ENCODE assay signal across 8 cellular contexts in the genomic region with DNA sequence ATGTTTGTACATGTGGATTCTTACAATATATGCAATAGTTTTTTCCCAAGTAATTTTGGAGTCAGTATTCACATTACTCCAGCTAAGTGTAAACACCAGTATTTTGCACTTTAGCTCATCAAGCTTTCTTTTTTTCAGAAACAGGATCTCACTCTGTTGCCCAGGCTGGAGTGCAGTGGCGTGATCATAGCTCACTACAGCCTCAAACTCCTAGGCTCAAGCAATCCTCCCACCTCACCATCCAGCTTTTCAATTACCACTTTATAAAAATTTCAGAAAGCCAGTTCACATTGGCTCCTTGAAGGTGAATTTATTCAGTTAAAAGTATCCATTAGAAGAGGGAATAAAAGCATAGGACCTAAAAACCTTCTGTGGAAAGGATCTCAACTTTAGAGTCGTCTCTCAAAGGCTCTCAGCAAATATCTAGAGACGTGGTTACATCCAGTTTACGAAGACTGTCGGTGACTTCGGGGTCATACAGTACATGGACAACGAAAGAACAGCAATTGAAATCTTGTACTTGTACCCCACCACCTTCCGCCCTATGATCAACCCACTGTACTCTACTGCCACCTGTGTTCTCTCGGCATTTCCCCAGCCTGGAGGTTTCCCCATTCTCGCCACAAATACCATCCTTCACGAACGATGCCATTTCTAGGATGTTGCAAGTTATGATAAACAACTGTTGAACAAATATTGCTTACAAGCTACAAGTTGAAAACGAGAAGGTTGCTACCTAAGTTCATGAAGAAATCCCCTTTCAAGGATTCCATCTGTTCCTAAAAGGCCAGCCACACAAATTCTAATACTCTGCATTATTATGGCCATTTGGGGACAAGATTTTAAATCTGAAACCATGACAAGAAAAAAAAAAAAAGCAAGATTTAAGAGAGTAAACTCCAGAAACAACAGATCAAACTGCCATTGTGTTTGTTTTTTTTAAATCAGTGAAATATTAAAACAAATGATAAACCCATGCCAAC. TPM values are rescaled to one million over a fixed set of nuclear protein-coding genes. Genes with fewer than 3 reads are reported as not detected.
DNase-seq lines count a peak whose midpoint lies in the region; ATAC-seq, FAIRE-seq and TF ChIP-seq lines count a peak whose summit lies in the region.

No MANE protein-coding gene starts in this region.

- no peak for TF ChIP-seq EP300 in sigmoid colon (IDR thresholded peaks at IDR 0.05)

- peaks cover 27% of the 10 kb centered on the region for H3K4me1 ChIP-seq in iPS-18a (ENCODE audit: control insufficient read depth, low read depth, low read length)
- H3K4me1 ChIP-seq in sigmoid colon: peaks cover 0 to 43% (median 36%) of the 10 kb centered on the region in 4 donors

- intact Hi-C loops in sigmoid colon (cut with DNase I): loop anchor here (2.0 to 10.0 kb wide), 3 partner anchors 70 to 1158 kb away; partner anchors contain the start of gene N4BP2

- no peaks in the 10 kb centered on the region for H3K36me3 ChIP-seq in iPS-18a (ENCODE audit: control insufficient read depth, low read depth, low read length)
- no peaks in the 10 kb centered on the region for H3K36me3 ChIP-seq in sigmoid colon

- POLR2A ChIA-PET in AG04449 (lab: Yijun Ruan, JAX): interaction anchor here (0.7 to 1.6 kb wide), 2 partner anchors 40 to 44 kb away, joined by 3 to 7 read pairs; partner anchors contain the start of gene UCHL1

- CTCF ChIA-PET in AG04449 (lab: Yijun Ruan, JAX): interaction anchor here (0.7 to 14.0 kb wide), 38 partner anchors 11 to 315 kb away, joined by 3 to 336 read pairs (median 4); no protein-coding TSS in a partner anchor

- DNase-seq in AG04449 (ENCODE audit: low read depth, low spot score) (no peak), GM12892 (ENCODE audit: insufficient read length) (no peak), NCI-H2081 (lab: John Stamatoyannopoulos, UW) (peak; percentile 58 to 66), amniotic stem cell (lab: John Stamatoyannopoulos, UW) (peak; percentile 25), sigmoid colon (peak; percentile 74)
- no peak for DNase-seq in NK-92 treated with Interleukin-12 subunit alpha and Interleukin-12 subunit beta, amount 100 ng/mL, for 24 hours (lab: John Stamatoyannopoulos, UW)

- H3K27ac ChIP-seq in iPS-18a (ENCODE audit: low read length) (no peak overlapping the region), sigmoid colon (peak overlapping the region in 2 of 4 donors; percentile 27 to 90)

- H3K4me3 ChIP-seq in AG04449 (ENCODE audit: low read depth, low read length): peak overlapping the region; percentile 86
- peak overlapping the region; percentile 67 for H3K4me3 ChIP-seq in iPS-18a (ENCODE audit: low read length)
- H3K4me3 ChIP-seq in sigmoid colon: peak overlapping the region; percentile 65 to 98 (median 86)

- no peaks in the 10 kb centered on the region for H3K9me3 ChIP-seq in iPS-18a (ENCODE audit: control insufficient read depth, low read depth, low read length)
- H3K9me3 ChIP-seq in sigmoid colon: no peaks in the 10 kb centered on the region

- TF ChIP-seq POLR2A in GM12892 (IDR thresholded peaks at IDR 0.05; ENCODE audit: low read depth, low read length) (no peak), sigmoid colon (IDR thresholded peaks at IDR 0.05) (no peak)

- H3K9ac ChIP-seq in iPS-18a (ENCODE audit: low read length): peak overlapping the region; percentile 72

- TF ChIP-seq CTCF in AG04449 (IDR thresholded peaks at IDR 0.05; ENCODE audit: insufficient read depth, low read length, missing control alignments): peak; percentile 55
- peak; percentile 47 to 70 (median 55) for TF ChIP-seq CTCF in sigmoid colon (IDR thresholded peaks at IDR 0.05)

- ATAC-seq in HG03571 (IDR thresholded peaks at IDR 0.05; ENCODE audit: unreplicated experiment): no peak

- H3K27me3 ChIP-seq in iPS-18a (ENCODE audit: control insufficient read depth, insufficient read depth, low read length) (peaks cover 28% of the 10 kb centered on the region), sigmoid colon (no peaks in the 10 kb centered on the region)

- peak; percentile 92 for FAIRE-seq in GM12892 (lab: Jason Lieb, UNC)

- WGBS in sigmoid colon, 2 donors: 13 to 30% methylated on average over 13 of the region's 13 CpGs

RNA-seq across cellular contexts. Expression of gene APBB2, which starts 1.8 kb away (rescaled TPM):
- 12.2 TPM for polyA plus RNA-seq in GM12892 (2012; ENCODE audit: missing spikeins)
- 100 to 1,000 TPM in 2 of 4 donors, 10 to 100 TPM in 2; 69.1 to 108 (median 96.3) TPM for total RNA-seq in sigmoid colon
- polyA plus RNA-seq in sigmoid colon: 1 to 10 TPM; 7.8 to 9.2 (median 8.8) TPM

RNA-seq across cellular contexts. Expression of gene UCHL1, which starts 44.2 kb away (rescaled TPM):
- 126 TPM for polyA plus RNA-seq in GM12892 (2012; ENCODE audit: missing spikeins)
- total RNA-seq in sigmoid colon: 100 to 1,000 TPM in 3 of 4 donors, 10 to 100 TPM in 1; 91.3 to 247 (median 142) TPM
- polyA plus RNA-seq in sigmoid colon: 10 to 100 TPM in 2 of 3 donors, not detected in 1; 11.4 to 49.9 TPM

Comparison
In these comparisons a context has a peak if more than half of its experiments do, and no peak if none do; other contexts are left out.
1. DNase-seq: peak in NCI-H2081 (2 of 2), amniotic stem cell (single experiment) and sigmoid colon (single experiment); none in AG04449 (single experiment), GM12892 (single experiment) and NK-92 treated with Interleukin-12 subunit alpha and Interleukin-12 subunit beta, amount 100 ng/mL, for 24 hours (single experiment).
2. Peak in every context shown above with its lines, with median percentiles within 50 percentile points of each other: H3K4me3 ChIP-seq.